17 cellular contexts compared by ENCODE assay signal in the genomic region with DNA sequence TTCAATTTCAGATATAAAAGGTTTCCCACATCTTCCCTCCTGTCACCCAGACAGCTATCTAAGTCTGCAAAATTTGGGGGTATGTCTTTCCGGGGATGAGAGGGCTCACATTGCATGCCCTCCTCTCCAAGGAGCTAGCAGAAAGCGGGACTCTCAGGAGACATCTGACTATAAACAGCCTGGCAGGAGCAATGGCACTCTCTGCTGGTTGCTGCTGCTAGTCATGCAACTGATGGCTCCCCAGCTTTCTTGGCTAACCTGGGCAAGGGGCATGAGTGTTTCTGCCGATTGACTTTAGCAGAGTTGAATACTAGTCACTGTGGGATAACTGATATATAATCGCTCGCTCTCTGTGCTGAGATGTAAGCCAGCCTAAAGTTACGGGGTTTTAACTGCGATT. TPM values are rescaled to one million over a fixed set of nuclear protein-coding genes. Genes with fewer than 3 reads are reported as not detected.
DNase-seq lines count a peak whose midpoint lies in the region; ATAC-seq and TF ChIP-seq lines count a peak whose summit lies in the region.
"Had no signal": no experiment of that assay in that cellular context is flagged by ENCODE, and none has a peak within 500 bp of the region (broad histone marks: within the 10 kb centered on the region; RNA-seq: fewer than 3 reads in every experiment).

No MANE protein-coding gene starts in this region.

- CTCF ChIA-PET in PC-9 (lab: Charles Lee) = no interaction called here

- intact Hi-C loops in PC-9 (cut with micrococcal nuclease; ENCODE audit: unreplicated experiment) (loop anchor here (10.0 kb wide), 1 partner anchor 47 kb away; no protein-coding TSS in a partner anchor), psoas muscle (cut with DNase I) (no loop called here)

- POLR2A ChIA-PET in PC-9 (lab: Charles Lee; ENCODE audit: unreplicated experiment) = interaction anchor here (0.6 kb wide), 1 partner anchor 8 kb away, joined by 3 read pairs; no protein-coding TSS in a partner anchor

- no peaks in the 10 kb centered on the region for H3K79me2 ChIP-seq in PC-9 (ENCODE audit: low read depth)
- H3K79me2 ChIP-seq: parathyroid adenoma had no signal

- TF ChIP-seq CTCF in PC-9 (conservative IDR thresholded peaks at IDR 0.05) = no peak
- peak; percentile 12 for TF ChIP-seq CTCF in fibroblast of the aortic adventitia (IDR thresholded peaks at IDR 0.05; ENCODE audit: insufficient read depth, low read length)
- TF ChIP-seq CTCF in psoas muscle (IDR thresholded peaks at IDR 0.05) = peak; percentile 13

- H3K27me3 ChIP-seq in H7 (ENCODE audit: control insufficient read depth, insufficient read depth, low read length) = peaks cover 20% of the 10 kb centered on the region
- H3K27me3 ChIP-seq in PC-9 (ENCODE audit: insufficient read depth, low read depth) = no peaks in the 10 kb centered on the region
- peaks cover 3 to 28% (median 12%) of the 10 kb centered on the region in 3 donors for H3K27me3 ChIP-seq in psoas muscle (ENCODE audit: insufficient read depth in 3 of 3, low read length in 2 of 3)

- BruUV-seq in PC-9 (replicated peaks; lab: Mats Ljungman, UMichigan) = no TSS peak

- H3K4me1 ChIP-seq in PC-9 (replicated peaks; ENCODE audit: insufficient read depth) (peaks cover 22% of the 10 kb centered on the region), psoas muscle (no peaks in the 10 kb centered on the region)
- H3K4me1 ChIP-seq: parathyroid adenoma, uterus had no signal

- DNase-seq in H7 (peak; percentile 63), PC-9 (no peak), fibroblast of the aortic adventitia (ENCODE audit: low read depth) (no peak), psoas muscle (no peak), NOMO-1 treated with dmso at 0.1 percent for 144 hours (lab: John Stamatoyannopoulos, UW; ENCODE audit: unreplicated experiment) (no peak)
- no peak for DNase-seq in activated T-cell treated with anti-CD3 and anti-CD28 coated beads, Interleukin-2, amount 50 U/mL, for 48 hours
- DNase-seq in activated CD4-positive, alpha-beta T cell treated with anti-CD3 and anti-CD28 coated beads, Interleukin-2, amount 50 U/mL, for 4 hours = no peak
- DNase-seq: activated CD4-positive, alpha-beta T cell treated with anti-CD3 and anti-CD28 coated beads for 36 hours; head of caudate nucleus; left colon; NCI-H1436; NCI-H446 treated with DMSO at 0.1 percent for 48 hours; stimulated activated naive CD8-positive, alpha-beta T cell treated with anti-CD3 and anti-CD28 coated beads, Interleukin-15, amount 100 ng/mL, for 72 hours; uterus had no signal

- H3K9me3 ChIP-seq in PC-9 (ENCODE audit: insufficient read depth, low read depth) (no peaks in the 10 kb centered on the region), psoas muscle (no peaks in the 10 kb centered on the region)
- H3K9me3 ChIP-seq: uterus had no signal

- peaks cover 13% of the 10 kb centered on the region for H3F3A ChIP-seq in PC-9 (ENCODE audit: insufficient read depth, low read depth)

- no peaks in the 10 kb centered on the region for H3K36me3 ChIP-seq in H7 (replicated peaks; ENCODE audit: control insufficient read depth, insufficient read depth, low read length)
- no peaks in the 10 kb centered on the region for H3K36me3 ChIP-seq in PC-9 (ENCODE audit: low read depth)
- H3K36me3 ChIP-seq in psoas muscle (ENCODE audit: insufficient read depth in 1 of 2, low read depth in 1 of 2) = no peaks in the 10 kb centered on the region
- H3K36me3 ChIP-seq: uterus had no signal

- peak overlapping the region; percentile 12; the same call in 1 of the 2 replicates for H2AFZ ChIP-seq in PC-9
- H2AFZ ChIP-seq: parathyroid adenoma had no signal

- no peaks in the 10 kb centered on the region for H3K9me2 ChIP-seq in PC-9 (ENCODE audit: insufficient read depth)

- peak overlapping the region; percentile 50; the same call in 1 of the 2 replicates for H3K4me2 ChIP-seq in PC-9

- WGBS in psoas muscle, 3 donors = 61 to 76% (median 73%) methylated on average over 7 of the region's 7 CpGs

- peak overlapping the region; percentile 81 for H3K27ac ChIP-seq in PC-9
- H3K27ac ChIP-seq in psoas muscle = no peak overlapping the region
- H3K27ac ChIP-seq: parathyroid adenoma, uterus had no signal

- no peaks in the 10 kb centered on the region for H4K20me1 ChIP-seq in PC-9 (ENCODE audit: insufficient read depth)

- H3K4me3 ChIP-seq in H7 (ENCODE audit: insufficient read depth, low read depth, low read length) (no peak overlapping the region), PC-9 (no peak overlapping the region), fibroblast of the aortic adventitia (ENCODE audit: low read depth, low read length) (no peak overlapping the region), psoas muscle (no peak overlapping the region)
- H3K4me3 ChIP-seq: uterus had no signal

- ATAC-seq in psoas muscle = no peak
- ATAC-seq: activated CD4-positive, alpha-beta T cell treated with anti-CD3 and anti-CD28 coated beads for 36 hours; left colon; stimulated activated naive CD8-positive, alpha-beta T cell treated with anti-CD3 and anti-CD28 coated beads, Interleukin-15, amount 100 ng/mL, for 72 hours had no signal

RNA-seq across cellular contexts. Expression of gene TBX20, which starts 12.0 kb away (rescaled TPM):
- 0.30 and 0.69 TPM in 2 replicates for total RNA-seq in H7 (2014; rRNA removed; shearing (Covaris generic))
- total RNA-seq in PC-9 (2021) = 1.1 and 1.7 TPM in 2 replicates
- 2.0 and 6.4 TPM in 2 replicates for total RNA-seq in fibroblast of the aortic adventitia (ENCODE audit: low replicate concordance)
- total RNA-seq in psoas muscle = not detected
- polyA plus RNA-seq in psoas muscle = not detected
- total RNA-seq: G401 had no signal
- polyA plus RNA-seq: IgD-negative memory B cell had no signal
